ENCODE assay signal across 8 cellular contexts in the genomic region with DNA sequence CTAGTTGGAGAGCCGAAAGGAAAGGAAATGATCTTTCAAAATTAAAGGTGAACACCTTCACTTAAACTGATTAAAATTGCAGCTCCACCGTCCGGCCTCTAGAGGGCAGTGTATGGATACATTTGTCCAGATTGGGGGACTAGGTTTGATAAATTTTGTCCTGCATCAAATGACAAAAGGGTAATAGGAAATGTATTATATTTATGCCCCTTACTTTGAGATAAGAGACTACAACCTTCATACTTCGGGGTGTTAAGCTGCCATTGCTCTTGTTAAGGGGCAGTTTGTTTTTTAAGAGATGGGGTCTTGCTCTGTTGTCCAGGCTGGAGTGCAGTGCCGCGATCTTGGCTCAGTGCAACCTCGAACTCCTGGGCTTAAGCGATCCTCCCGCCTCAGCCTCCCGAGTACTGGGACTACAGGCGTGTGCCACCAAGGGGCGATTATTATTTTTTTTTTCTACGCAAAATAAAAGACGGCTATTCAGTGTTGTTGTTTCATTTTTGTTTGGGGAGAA. TPM values are rescaled to one million over a fixed set of nuclear protein-coding genes. Genes with fewer than 3 reads are reported as not detected.
DNase-seq lines count a peak whose midpoint lies in the region; ATAC-seq and TF ChIP-seq lines count a peak whose summit lies in the region.

No MANE protein-coding gene starts in this region.

- H3K9me3 Mint-ChIP-seq in activated CD4-positive, alpha-beta T cell treated with anti-CD3 and anti-CD28 coated beads, Interleukin-2, amount 10 ng/mL, durations not matched to agents 24 days and 14 days = no peaks in the 10 kb centered on the region

- intact Hi-C loops in activated CD4-positive, alpha-beta T cell treated with anti-CD3 and anti-CD28 coated beads, Interleukin-2, amount 10 ng/mL, durations not matched to agents 24 days and 14 days (cut with micrococcal nuclease) = loop anchor here (1.0 to 2.0 kb wide), 5 partner anchors 33 to 258 kb away; a partner anchor contains a TSS

- peak overlapping the region; percentile 37 for H3K27ac Mint-ChIP-seq in activated CD4-positive, alpha-beta T cell treated with anti-CD3 and anti-CD28 coated beads, Interleukin-2, amount 10 ng/mL, durations not matched to agents 24 days and 14 days

- H3K4me3 ChIP-seq in liver (ENCODE audit: low read depth in 1 of 3, low read length in 3 of 3) = peak overlapping the region; percentile 58 to 92 (median 87)

- peak overlapping the region; percentile 82 to 89 for H3K27ac ChIP-seq in liver (ENCODE audit: low read depth in 1 of 2, low read length in 2 of 2)

- WGBS in liver = 16% methylated on average over 14 of the region's 14 CpGs

- no peaks in the 10 kb centered on the region for H3K27me3 Mint-ChIP-seq in activated CD4-positive, alpha-beta T cell treated with anti-CD3 and anti-CD28 coated beads, Interleukin-2, amount 10 ng/mL, durations not matched to agents 24 days and 14 days

- H3K4me3 Mint-ChIP-seq in activated CD4-positive, alpha-beta T cell treated with anti-CD3 and anti-CD28 coated beads, Interleukin-2, amount 10 ng/mL, durations not matched to agents 24 days and 14 days = peak overlapping the region; percentile 87

- no peaks in the 10 kb centered on the region for H3K27me3 ChIP-seq in liver (ENCODE audit: control insufficient read depth in 4 of 4, insufficient read depth in 4 of 4, low read length in 3 of 4)

- peaks cover 4 to 35% (median 26%) of the 10 kb centered on the region in 4 donors for H3K4me1 ChIP-seq in liver (ENCODE audit: control insufficient read depth in 4 of 4, insufficient read depth in 4 of 4, low read length in 3 of 4)

- H3K4me1 Mint-ChIP-seq in activated CD4-positive, alpha-beta T cell treated with anti-CD3 and anti-CD28 coated beads, Interleukin-2, amount 10 ng/mL, durations not matched to agents 24 days and 14 days = peaks cover 28% of the 10 kb centered on the region

- peak; percentile 90 to 91 for TF ChIP-seq RAD21 in liver (IDR thresholded peaks at IDR 0.05)

- peaks cover 18% of the 10 kb centered on the region for H3K36me3 Mint-ChIP-seq in activated CD4-positive, alpha-beta T cell treated with anti-CD3 and anti-CD28 coated beads, Interleukin-2, amount 10 ng/mL, durations not matched to agents 24 days and 14 days (ENCODE audit: low read depth)

- peak; percentile 58 for DNase-seq in A172 (ENCODE audit: low spot score)
- DNase-seq in GM19238 (ENCODE audit: insufficient read length, low spot score) = peak; percentile 45
- peak; percentile 69 for DNase-seq in NCI-H345 treated with DMSO at 0.1 percent for 48 hours (lab: John Stamatoyannopoulos, UW; ENCODE audit: unreplicated experiment)
- DNase-seq in activated CD4-positive, alpha-beta T cell treated with anti-CD3 and anti-CD28 coated beads, Interleukin-2, amount 10 ng/mL, durations not matched to agents 24 days and 14 days = peak; percentile 89
- peak; percentile 86 for DNase-seq in dermis blood vessel endothelial cell
- peak in 2 of 3 experiments; percentile 35 to 46 for DNase-seq in stimulated activated CD4-positive, alpha-beta T cell treated with anti-CD3 and anti-CD28 coated beads, TNF-alpha, amount 100 ng/mL, for 4 hours (ENCODE audit: low read depth in 3 of 3)

- peak overlapping the region; percentile 15 to 66 for H3K9ac ChIP-seq in liver (ENCODE audit: low read depth in 1 of 2, low read length in 2 of 2)

- H3K36me3 ChIP-seq in liver (ENCODE audit: control insufficient read depth in 4 of 4, insufficient read depth in 3 of 4, low read depth in 1 of 4, low read length in 3 of 4) = peaks cover 11 to 27% (median 24%) of the 10 kb centered on the region in 4 donors

- peak; percentile 92 for TF ChIP-seq CTCF in liver (IDR thresholded peaks at IDR 0.05; ENCODE audit: low read depth, low read length, missing input control)

- H3K9me3 ChIP-seq in liver (ENCODE audit: control insufficient read depth in 4 of 4, low read length in 3 of 4) = no peaks in the 10 kb centered on the region

- no peak for ATAC-seq in HG03342 (IDR thresholded peaks at IDR 0.05; ENCODE audit: unreplicated experiment)

TF ChIP-seq in liver, 16 proteins besides CTCF, POLR2A, EP300 and RAD21 (continues in another document):
- no peak for TF ChIP-seq RXRA (IDR thresholded peaks at IDR 0.05)
- TF ChIP-seq GABPA (IDR thresholded peaks at IDR 0.05 in 1 of 2, conservative IDR thresholded peaks at IDR 0.05 in 1 of 2) = no peak
- no peak for TF ChIP-seq EGR1 (IDR thresholded peaks at IDR 0.05; ENCODE audit: low read depth in 2 of 2)
- no peak for TF ChIP-seq FOXA1 (IDR thresholded peaks at IDR 0.05)
- TF ChIP-seq SP1 (IDR thresholded peaks at IDR 0.05) = no peak
- TF ChIP-seq, protein P1, sequence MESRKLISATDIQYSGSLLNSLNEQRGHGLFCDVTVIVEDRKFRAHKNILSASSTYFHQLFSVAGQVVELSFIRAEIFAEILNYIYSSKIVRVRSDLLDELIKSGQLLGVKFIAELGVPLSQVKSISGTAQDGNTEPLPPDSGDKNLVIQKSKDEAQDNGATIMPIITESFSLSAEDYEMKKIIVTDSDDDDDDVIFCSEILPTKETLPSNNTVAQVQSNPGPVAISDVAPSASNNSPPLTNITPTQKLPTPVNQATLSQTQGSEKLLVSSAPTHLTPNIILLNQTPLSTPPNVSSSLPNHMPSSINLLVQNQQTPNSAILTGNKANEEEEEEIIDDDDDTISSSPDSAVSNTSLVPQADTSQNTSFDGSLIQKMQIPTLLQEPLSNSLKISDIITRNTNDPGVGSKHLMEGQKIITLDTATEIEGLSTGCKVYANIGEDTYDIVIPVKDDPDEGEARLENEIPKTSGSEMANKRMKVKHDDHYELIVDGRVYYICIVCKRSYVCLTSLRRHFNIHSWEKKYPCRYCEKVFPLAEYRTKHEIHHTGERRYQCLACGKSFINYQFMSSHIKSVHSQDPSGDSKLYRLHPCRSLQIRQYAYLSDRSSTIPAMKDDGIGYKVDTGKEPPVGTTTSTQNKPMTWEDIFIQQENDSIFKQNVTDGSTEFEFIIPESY (IDR thresholded peaks at IDR 0.05) = no peak
- TF ChIP-seq TAF1 (conservative IDR thresholded peaks at IDR 0.05) = no peak
- TF ChIP-seq HNF4G (IDR thresholded peaks at IDR 0.05) = no peak
- TF ChIP-seq NR2F2 (IDR thresholded peaks at IDR 0.05) = no peak
- TF ChIP-seq, protein P2, sequence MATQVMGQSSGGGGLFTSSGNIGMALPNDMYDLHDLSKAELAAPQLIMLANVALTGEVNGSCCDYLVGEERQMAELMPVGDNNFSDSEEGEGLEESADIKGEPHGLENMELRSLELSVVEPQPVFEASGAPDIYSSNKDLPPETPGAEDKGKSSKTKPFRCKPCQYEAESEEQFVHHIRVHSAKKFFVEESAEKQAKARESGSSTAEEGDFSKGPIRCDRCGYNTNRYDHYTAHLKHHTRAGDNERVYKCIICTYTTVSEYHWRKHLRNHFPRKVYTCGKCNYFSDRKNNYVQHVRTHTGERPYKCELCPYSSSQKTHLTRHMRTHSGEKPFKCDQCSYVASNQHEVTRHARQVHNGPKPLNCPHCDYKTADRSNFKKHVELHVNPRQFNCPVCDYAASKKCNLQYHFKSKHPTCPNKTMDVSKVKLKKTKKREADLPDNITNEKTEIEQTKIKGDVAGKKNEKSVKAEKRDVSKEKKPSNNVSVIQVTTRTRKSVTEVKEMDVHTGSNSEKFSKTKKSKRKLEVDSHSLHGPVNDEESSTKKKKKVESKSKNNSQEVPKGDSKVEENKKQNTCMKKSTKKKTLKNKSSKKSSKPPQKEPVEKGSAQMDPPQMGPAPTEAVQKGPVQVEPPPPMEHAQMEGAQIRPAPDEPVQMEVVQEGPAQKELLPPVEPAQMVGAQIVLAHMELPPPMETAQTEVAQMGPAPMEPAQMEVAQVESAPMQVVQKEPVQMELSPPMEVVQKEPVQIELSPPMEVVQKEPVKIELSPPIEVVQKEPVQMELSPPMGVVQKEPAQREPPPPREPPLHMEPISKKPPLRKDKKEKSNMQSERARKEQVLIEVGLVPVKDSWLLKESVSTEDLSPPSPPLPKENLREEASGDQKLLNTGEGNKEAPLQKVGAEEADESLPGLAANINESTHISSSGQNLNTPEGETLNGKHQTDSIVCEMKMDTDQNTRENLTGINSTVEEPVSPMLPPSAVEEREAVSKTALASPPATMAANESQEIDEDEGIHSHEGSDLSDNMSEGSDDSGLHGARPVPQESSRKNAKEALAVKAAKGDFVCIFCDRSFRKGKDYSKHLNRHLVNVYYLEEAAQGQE (IDR thresholded peaks at IDR 0.05) = no peak
- TF ChIP-seq, protein P3, sequence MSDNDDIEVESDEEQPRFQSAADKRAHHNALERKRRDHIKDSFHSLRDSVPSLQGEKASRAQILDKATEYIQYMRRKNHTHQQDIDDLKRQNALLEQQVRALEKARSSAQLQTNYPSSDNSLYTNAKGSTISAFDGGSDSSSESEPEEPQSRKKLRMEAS (IDR thresholded peaks at IDR 0.05) = no peak

RNA-seq across cellular contexts. Expression of a gene that starts 0.8 kb away (rescaled TPM):
- total RNA-seq in A172 (2014; rRNA removed; shearing (Covaris generic)) = 8.9 and 14.4 TPM in 2 replicates
- 9.3 and 10.2 TPM in 2 replicates for total RNA-seq in activated CD4-positive, alpha-beta T cell treated with anti-CD3 and anti-CD28 coated beads, Interleukin-2, amount 10 ng/mL, durations not matched to agents 24 days and 14 days
- total RNA-seq in dermis blood vessel endothelial cell = 12.4 and 18.9 TPM in 2 replicates
- 10 to 100 TPM; 17.3 to 39.3 TPM for total RNA-seq in liver
- 10 to 100 TPM; 33.0 to 33.1 TPM for polyA plus RNA-seq in liver

RNA-seq across cellular contexts. Expression of a gene that starts 22.4 kb away (rescaled TPM):
- total RNA-seq in A172 (2014; rRNA removed; shearing (Covaris generic)) = 47.8 and 50.1 TPM in 2 replicates
- 39.0 and 40.2 TPM in 2 replicates for total RNA-seq in activated CD4-positive, alpha-beta T cell treated with anti-CD3 and anti-CD28 coated beads, Interleukin-2, amount 10 ng/mL, durations not matched to agents 24 days and 14 days
- total RNA-seq in dermis blood vessel endothelial cell (44.8 and 67.1 TPM in 2 replicates), liver (10 to 100 TPM; 40.7 to 44.0 TPM)
- polyA plus RNA-seq in liver = 10 to 100 TPM; 20.7 to 36.0 TPM

RNA-seq across cellular contexts. Expression of a gene that starts 24.6 kb away (rescaled TPM):
- total RNA-seq in A172 (2014; rRNA removed; shearing (Covaris generic)) = 1.4 and 2.4 TPM in 2 replicates
- total RNA-seq in activated CD4-positive, alpha-beta T cell treated with anti-CD3 and anti-CD28 coated beads, Interleukin-2, amount 10 ng/mL, durations not matched to agents 24 days and 14 days = 24.3 and 26.1 TPM in 2 replicates
- total RNA-seq in dermis blood vessel endothelial cell (0.70 and 1.4 TPM in 2 replicates), liver (1 to 10 TPM in 1 of 2 donors, under 1 TPM in 1; 0.47 to 1.9 TPM)
- polyA plus RNA-seq in liver = under 1 TPM; 0.69 to 0.80 TPM

RNA-seq across cellular contexts. Expression of a gene that starts 29.6 kb away (rescaled TPM):
- total RNA-seq in A172 (2014; rRNA removed; shearing (Covaris generic)) = 91.6 and 100 TPM in 2 replicates
- total RNA-seq in activated CD4-positive, alpha-beta T cell treated with anti-CD3 and anti-CD28 coated beads, Interleukin-2, amount 10 ng/mL, durations not matched to agents 24 days and 14 days = 108 and 110 TPM in 2 replicates
- total RNA-seq in dermis blood vessel endothelial cell (20.8 and 35.0 TPM in 2 replicates), liver (10 to 100 TPM in 1 of 2 donors, 1 to 10 TPM in 1; 8.6 to 22.6 TPM)
- 1 to 10 TPM; 5.1 to 7.3 TPM for polyA plus RNA-seq in liver

RNA-seq across cellular contexts. Expression of a gene that starts 30.4 kb away (rescaled TPM):
- 1.1 and 2.0 TPM in 2 replicates for total RNA-seq in A172 (2014; rRNA removed; shearing (Covaris generic))
- not detected in 2 replicates for total RNA-seq in activated CD4-positive, alpha-beta T cell treated with anti-CD3 and anti-CD28 coated beads, Interleukin-2, amount 10 ng/mL, durations not matched to agents 24 days and 14 days
- total RNA-seq in dermis blood vessel endothelial cell = 0.37 and 1.5 TPM in 2 replicates
- total RNA-seq in liver = 1 to 10 TPM; 1.1 to 4.5 TPM
- polyA plus RNA-seq in liver = 1 to 10 TPM; 2.1 to 2.7 TPM
